8 cellular contexts compared by ENCODE assay signal in genomic region chr19:47158367-47158791, GRCh38. TPM values are rescaled to one million over a fixed set of nuclear protein-coding genes. Genes with fewer than 3 reads are reported as not detected.
DNase-seq lines count a peak whose midpoint lies in the region; ATAC-seq and TF ChIP-seq lines count a peak whose summit lies in the region.

No MANE protein-coding gene starts in this region.

- TF ChIP-seq POLR2A in adrenal gland (IDR thresholded peaks at IDR 0.05), result no peak

- no peak overlapping the region for H3K4me3 ChIP-seq in KMS-11 (IDR thresholded peaks at IDR 0.05; ENCODE audit: insufficient read depth, low read depth, low read length)
- peak overlapping the region in 1 of 4 donors; percentile 7 for H3K4me3 ChIP-seq in adrenal gland

- DNase-seq in adrenal gland (no peak), hippocampal formation (lab: John Stamatoyannopoulos, UW) (no peak), HuH-7.5 (ENCODE audit: low spot score) (no peak), foreskin melanocyte (no peak), hypothalamus (lab: John Stamatoyannopoulos, UW) (no peak)
- DNase-seq in stimulated activated naive CD8-positive, alpha-beta T cell treated with anti-CD3 and anti-CD28 coated beads, Interleukin-15, amount 100 ng/mL, for 72 hours, result no peak

- no peaks in the 10 kb centered on the region for H3K27me3 Mint-ChIP-seq in stimulated activated naive CD8-positive, alpha-beta T cell treated with anti-CD3 and anti-CD28 coated beads, Interleukin-15, amount 100 ng/mL, for 72 hours

- H3K9me3 ChIP-seq in adrenal gland (replicated peaks in 1 of 3), result no peaks in the 10 kb centered on the region

- no peak overlapping the region for H2AFZ ChIP-seq in KMS-11 (ENCODE audit: low read depth)

- peak overlapping the region; percentile 61 for H3K27ac ChIP-seq in KMS-11
- peak overlapping the region; percentile 38 to 85 (median 69) for H3K27ac ChIP-seq in adrenal gland
- peak overlapping the region; percentile 9 for H3K27ac ChIP-seq in layer of hippocampus (ENCODE audit: low read depth, low read length)

- TF ChIP-seq CTCF in KMS-11 (conservative IDR thresholded peaks at IDR 0.05; ENCODE audit: low read depth, low read length) (no peak), adrenal gland (IDR thresholded peaks at IDR 0.05) (no peak)

- H3K4me1 Mint-ChIP-seq in stimulated activated naive CD8-positive, alpha-beta T cell treated with anti-CD3 and anti-CD28 coated beads, Interleukin-15, amount 100 ng/mL, for 72 hours, result peaks cover 71% of the 10 kb centered on the region

- peaks cover 34% of the 10 kb centered on the region; the same call in 1 of the 2 replicates for H3K79me2 ChIP-seq in KMS-11 (ENCODE audit: insufficient read depth, low read depth)

- peak overlapping the region; percentile 59 to 89 for H3K27ac Mint-ChIP-seq in stimulated activated naive CD8-positive, alpha-beta T cell treated with anti-CD3 and anti-CD28 coated beads, Interleukin-15, amount 100 ng/mL, for 72 hours

- ATAC-seq in stimulated activated naive CD8-positive, alpha-beta T cell treated with anti-CD3 and anti-CD28 coated beads, Interleukin-15, amount 100 ng/mL, for 72 hours, result no peak

- H3K4me1 ChIP-seq in KMS-11 (ENCODE audit: low read depth, poor library complexity, severe bottlenecking) (peaks cover 65% of the 10 kb centered on the region), adrenal gland (replicated peaks in 1 of 2) (peaks cover 15 to 26% of the 10 kb centered on the region in 2 donors)

- 51 to 66% (median 57%) methylated on average over 8 of the region's 8 CpGs for WGBS in adrenal gland, 4 donors

- peaks cover 0 to 6% of the 10 kb centered on the region in 2 donors for H3K9me3 Mint-ChIP-seq in stimulated activated naive CD8-positive, alpha-beta T cell treated with anti-CD3 and anti-CD28 coated beads, Interleukin-15, amount 100 ng/mL, for 72 hours

- H3K4me3 Mint-ChIP-seq in stimulated activated naive CD8-positive, alpha-beta T cell treated with anti-CD3 and anti-CD28 coated beads, Interleukin-15, amount 100 ng/mL, for 72 hours, result peak overlapping the region; percentile 70 to 83

- intact Hi-C loops in adrenal gland (cut with DNase I), result loop anchor here in 1 of 2 donors (5.0 kb wide), 1 partner anchor 89 kb away; no protein-coding TSS in a partner anchor

- H3K27me3 ChIP-seq in KMS-11 (ENCODE audit: insufficient read depth, low read depth), result no peaks in the 10 kb centered on the region
- H3K27me3 ChIP-seq in adrenal gland, result no peaks in the 10 kb centered on the region
- H3K27me3 ChIP-seq in layer of hippocampus (ENCODE audit: control insufficient read depth, insufficient read depth, low read length), result no peaks in the 10 kb centered on the region

- H3K4me2 ChIP-seq in KMS-11, result peak overlapping the region; percentile 87

- peaks cover 15% of the 10 kb centered on the region; the same call in 1 of the 2 replicates for H3K36me3 ChIP-seq in KMS-11 (ENCODE audit: insufficient read depth)
- peaks cover 0 to 21% of the 10 kb centered on the region in 2 donors for H3K36me3 ChIP-seq in adrenal gland (replicated peaks in 1 of 2)

- no peak overlapping the region; the same call in 1 of the 2 replicates for H3K9ac ChIP-seq in KMS-11

- no peaks in the 10 kb centered on the region for H4K20me1 ChIP-seq in KMS-11 (ENCODE audit: insufficient read depth)

RNA-seq across cellular contexts. Expression of gene SAE1, which starts 27.7 kb away (rescaled TPM):
- total RNA-seq in adrenal gland, result 10 to 100 TPM; 40.1 to 58.5 (median 49.7) TPM
- 10 to 100 TPM; 19.0 to 71.8 (median 23.6) TPM for polyA plus RNA-seq in adrenal gland

RNA-seq across cellular contexts. Expression of gene ZC3H4, which starts 44.8 kb away (rescaled TPM):
- total RNA-seq in adrenal gland, result 10 to 100 TPM; 19.2 to 45.0 (median 27.1) TPM
- polyA plus RNA-seq in adrenal gland, result 10 to 100 TPM; 10.8 to 24.9 (median 19.7) TPM

Comparison
In these comparisons a context has a peak if more than half of its experiments do, and no peak if none do; other contexts are left out.
1. H3K27ac ChIP-seq: peak in every context shown above with its lines; median percentile 69 in adrenal gland; 61 in KMS-11; 9 in layer of hippocampus.